20 cellular contexts compared by ENCODE assay signal in genomic region chr10:53646525-53646924, GRCh38.
DNase-seq lines count a peak whose midpoint lies in the region; ATAC-seq, FAIRE-seq and TF ChIP-seq lines count a peak whose summit lies in the region.
"Had no signal": no experiment of that assay in that cellular context is flagged by ENCODE, and none has a peak within 500 bp of the region (broad histone marks: within the 10 kb centered on the region; RNA-seq: fewer than 3 reads in every experiment).

No MANE protein-coding gene starts in this region.

- H3K4me3 ChIP-seq in lower lobe of right lung, result no peak overlapping the region
- H3K4me3 ChIP-seq in smooth muscle cell, result no peak overlapping the region
- H3K4me3 ChIP-seq: GM23248 had no signal

- no peaks in the 10 kb centered on the region for H3F3A ChIP-seq in smooth muscle cell (ENCODE audit: low read depth)

- ATAC-seq in lower lobe of right lung, result peak; percentile 31 to 46

- H3K27ac ChIP-seq in lower lobe of right lung, result no peak overlapping the region
- no peak overlapping the region for H3K27ac ChIP-seq in smooth muscle cell (ENCODE audit: low read depth)
- H3K27ac ChIP-seq: C4-2B, GM23248, HL-60 had no signal

- peak; percentile 46 for FAIRE-seq in endometrium (lab: Jason Lieb, UNC)
- FAIRE-seq in GM12891 (lab: Jason Lieb, UNC), result no peak
- FAIRE-seq: D721Med, G401.6, GM12892, GM18507, H54 had no signal

- no peaks in the 10 kb centered on the region for H3K79me2 ChIP-seq in smooth muscle cell (ENCODE audit: low read depth)

- H3K4me1 ChIP-seq in lower lobe of right lung (no peaks in the 10 kb centered on the region), smooth muscle cell (ENCODE audit: low read depth) (no peaks in the 10 kb centered on the region)
- H3K4me1 ChIP-seq: Caco-2 had no signal

- H3K9me3 ChIP-seq in lower lobe of right lung (peaks cover 3% of the 10 kb centered on the region), smooth muscle cell (replicated peaks; ENCODE audit: low read depth) (peaks cover 12% of the 10 kb centered on the region)
- H3K9me3 ChIP-seq: Caco-2 had no signal

- no peaks in the 10 kb centered on the region for H3K27me3 ChIP-seq in lower lobe of right lung (ENCODE audit: low read depth)
- no peaks in the 10 kb centered on the region for H3K27me3 ChIP-seq in smooth muscle cell (ENCODE audit: low read depth)

- no peaks in the 10 kb centered on the region for H3K36me3 ChIP-seq in lower lobe of right lung
- H3K36me3 ChIP-seq in smooth muscle cell (ENCODE audit: low read depth), result no peaks in the 10 kb centered on the region

- no peak overlapping the region for H3K9ac ChIP-seq in smooth muscle cell (ENCODE audit: low read depth)
- H3K9ac ChIP-seq: GM23248 had no signal

- TF ChIP-seq POLR2A in GM12891 (IDR thresholded peaks at IDR 0.05; ENCODE audit: low read depth, low read length), result no peak

- no peak for TF ChIP-seq CTCF in lower lobe of right lung (IDR thresholded peaks at IDR 0.05)
- no peak for TF ChIP-seq CTCF in smooth muscle cell (IDR thresholded peaks at IDR 0.05; ENCODE audit: borderline replicate concordance, insufficient read depth, poor library complexity, severe bottlenecking)

- no peak overlapping the region for H3K4me2 ChIP-seq in smooth muscle cell

- H2AFZ ChIP-seq in smooth muscle cell (ENCODE audit: low read depth), result peak overlapping the region; percentile 5
- H2AFZ ChIP-seq: GM23248 had no signal

- WGBS in smooth muscle cell (ENCODE audit: low lambda C conversion rate), result 92% methylated on average over 8 of the region's 8 CpGs

- intact Hi-C loops in lower lobe of right lung (cut with DNase I), result no loop called here

- H4K20me1 ChIP-seq in smooth muscle cell (ENCODE audit: low read depth), result no peaks in the 10 kb centered on the region

- DNase-seq in SK-N-DZ (ENCODE audit: low spot score) (peak; percentile 13), lower lobe of right lung (no peak), smooth muscle cell (lab: John Stamatoyannopoulos, UW; ENCODE audit: unreplicated experiment) (no peak), GM12891 (ENCODE audit: insufficient read length, low spot score) (no peak), T1000 (lab: John Stamatoyannopoulos, UW) (no peak), activated gamma-delta T cell treated with Interleukin-2 at 50 U/mL for 16 hours (no peak)
- DNase-seq: AML-193; Caco-2; CD4-positive, alpha-beta T cell; GM23248; HCEC 1CT; IMR-90 had no signal

TF ChIP-seq in GM12891, 5 proteins besides CTCF, POLR2A, EP300 and RAD21:
- TF ChIP-seq POU2F2 (IDR thresholded peaks at IDR 0.05; ENCODE audit: low read depth, low read length) (no peak), POLR2AphosphoS5 (IDR thresholded peaks at IDR 0.05; ENCODE audit: low read depth, low read length) (no peak), SPI1 (IDR thresholded peaks at IDR 0.05; ENCODE audit: low read depth, low read length) (no peak), PAX5 (IDR thresholded peaks at IDR 0.05; ENCODE audit: insufficient read depth, low read length, severe bottlenecking) (no peak), TAF1 (IDR thresholded peaks at IDR 0.05; ENCODE audit: low read depth, low read length) (no peak)
